In the genomic region with DNA sequence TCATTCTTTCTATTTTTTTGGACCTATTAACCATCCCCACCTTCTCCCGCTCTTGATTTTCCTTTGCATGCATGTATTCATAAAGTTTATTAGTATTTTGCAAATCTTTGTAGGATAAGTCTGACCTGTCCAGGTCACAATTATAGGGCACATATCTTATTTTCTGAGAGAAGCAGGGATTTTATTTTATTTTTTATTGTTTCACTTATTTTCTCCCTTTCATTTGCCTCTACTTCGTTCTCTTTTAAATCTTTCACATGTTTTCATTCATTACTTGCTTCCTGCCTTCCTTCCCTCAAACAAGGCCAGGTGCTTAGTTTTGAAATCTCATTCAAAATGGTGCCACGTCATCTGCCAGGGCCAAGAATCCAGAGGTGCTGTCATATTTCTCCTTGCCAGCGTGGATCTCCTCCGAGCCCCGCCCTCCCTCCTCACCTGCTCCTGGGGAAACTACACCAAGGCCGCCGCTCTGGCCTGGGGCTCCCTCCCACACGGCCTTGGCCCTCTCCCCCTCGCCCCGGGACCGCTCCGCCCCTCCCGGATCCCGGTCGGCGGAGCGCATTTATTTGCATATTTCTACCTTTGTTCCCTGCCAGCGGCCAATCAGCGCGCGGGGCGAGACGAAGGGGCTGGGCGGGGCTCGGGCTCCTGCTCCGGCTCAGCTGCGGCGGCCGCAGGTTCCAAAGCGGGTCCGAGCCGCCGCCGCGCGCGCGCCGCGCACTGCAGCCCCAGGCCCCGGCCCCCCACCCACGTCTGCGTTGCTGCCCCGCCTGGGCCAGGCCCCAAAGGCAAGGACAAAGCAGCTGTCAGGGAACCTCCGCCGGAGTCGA, we compare ENCODE assay signal across 8 cellular contexts. TPM values are rescaled to one million over a fixed set of nuclear protein-coding genes. Genes with fewer than 3 reads are reported as not detected.
DNase-seq lines count a peak whose midpoint lies in the region; ATAC-seq and TF ChIP-seq lines count a peak whose summit lies in the region.

A gene (plus strand): TSS at position 654 of the 830 bp plus-strand sequence. CDS start 213 bp downstream, outside the sequence.

- peaks cover 8% of the 10 kb centered on the region for H3K4me1 ChIP-seq in parathyroid adenoma

- H3K4me3 ChIP-seq in parathyroid adenoma (ENCODE audit: low read depth, low read length) = peak within 1 kb of the TSS; percentile 69

- peak within 1 kb of the TSS; percentile 95 for H3K4me3 Mint-ChIP-seq in type B pancreatic cell

- peak; percentile 94 to 98 for ATAC-seq in left cardiac atrium

- peak within 1 kb of the TSS; percentile 91 for H3K4me2 ChIP-seq in parathyroid adenoma (ENCODE audit: low read length)

- no peaks in the 10 kb centered on the region for H3K9me3 ChIP-seq in parathyroid adenoma (ENCODE audit: control insufficient read depth, low read length)

- no peaks in the 10 kb centered on the region for H3K9me3 Mint-ChIP-seq in type B pancreatic cell

- no peaks in the 10 kb centered on the region for H3K4me1 Mint-ChIP-seq in type B pancreatic cell (ENCODE audit: unreplicated experiment)

- H3K27ac ChIP-seq in angular gyrus (ENCODE audit: low read depth, low read length) = peak within 1 kb of the TSS; percentile 75
- H3K27ac ChIP-seq in parathyroid adenoma = peak within 1 kb of the TSS; percentile 79

- H3K27ac Mint-ChIP-seq in type B pancreatic cell = peak within 1 kb of the TSS; percentile 91

- TF ChIP-seq CTCF in parathyroid adenoma (IDR thresholded peaks at IDR 0.05) = no peak
- TF ChIP-seq CTCF in type B pancreatic cell (conservative IDR thresholded peaks at IDR 0.05) = no peak

- peak within 1 kb of the TSS; percentile 94 for H2AFZ ChIP-seq in parathyroid adenoma

- peaks cover 13% of the 10 kb centered on the region for H3K27me3 Mint-ChIP-seq in type B pancreatic cell

- no peaks in the 10 kb centered on the region for H3K36me3 Mint-ChIP-seq in type B pancreatic cell

- H3K9ac ChIP-seq in parathyroid adenoma = peak within 1 kb of the TSS; percentile 10

- peak; percentile 98 for DNase-seq in DMS 273 (lab: John Stamatoyannopoulos, UW; ENCODE audit: unreplicated experiment)
- DNase-seq in HCEC 1CT = peak; percentile 39
- DNase-seq in NCI-H1105 treated with DMSO at 0.1 percent for 48 hours (lab: John Stamatoyannopoulos, UW) = peak; percentile 96
- DNase-seq in SKM-1 (lab: John Stamatoyannopoulos, UW; ENCODE audit: unreplicated experiment) = peak; percentile 39
- peak; percentile 77 for DNase-seq in left cardiac atrium
- DNase-seq in type B pancreatic cell (ENCODE audit: extremely low spot score, unreplicated experiment) = peak; percentile 91

- peaks cover 3% of the 10 kb centered on the region for H3K79me2 ChIP-seq in parathyroid adenoma

- no peaks in the 10 kb centered on the region for H3K36me3 ChIP-seq in parathyroid adenoma (ENCODE audit: control insufficient read depth, insufficient read depth, low read length)

- no peaks in the 10 kb centered on the region for H3K27me3 ChIP-seq in parathyroid adenoma (ENCODE audit: control insufficient read depth, insufficient read depth, low read length)

- intact Hi-C loops in left cardiac atrium (cut with DNase I) = no loop called here

RNA-seq across cellular contexts. Expression of the gene that starts here (rescaled TPM):
- total RNA-seq in left cardiac atrium = 10 to 100 TPM; 19.6 to 20.1 TPM
- 65.1 and 99.5 TPM in 2 replicates for total RNA-seq in type B pancreatic cell (ENCODE audit: low replicate concordance)

Comparison
In these comparisons a context has a peak if more than half of its experiments do, and no peak if none do; other contexts are left out.
1. Peak in every context shown above with its lines: DNase-seq, ATAC-seq, H3K4me3 ChIP-seq and H3K27ac ChIP-seq.
2. DNase-seq: peak in every context shown above with its lines; median percentile 98 in DMS 273; 96 in NCI-H1105 treated with DMSO at 0.1 percent for 48 hours; 91 in type B pancreatic cell; 77 in left cardiac atrium; 39 in HCEC 1CT; 39 in SKM-1.